ENCODE assay signal across 1 cellular context in the genomic region with DNA sequence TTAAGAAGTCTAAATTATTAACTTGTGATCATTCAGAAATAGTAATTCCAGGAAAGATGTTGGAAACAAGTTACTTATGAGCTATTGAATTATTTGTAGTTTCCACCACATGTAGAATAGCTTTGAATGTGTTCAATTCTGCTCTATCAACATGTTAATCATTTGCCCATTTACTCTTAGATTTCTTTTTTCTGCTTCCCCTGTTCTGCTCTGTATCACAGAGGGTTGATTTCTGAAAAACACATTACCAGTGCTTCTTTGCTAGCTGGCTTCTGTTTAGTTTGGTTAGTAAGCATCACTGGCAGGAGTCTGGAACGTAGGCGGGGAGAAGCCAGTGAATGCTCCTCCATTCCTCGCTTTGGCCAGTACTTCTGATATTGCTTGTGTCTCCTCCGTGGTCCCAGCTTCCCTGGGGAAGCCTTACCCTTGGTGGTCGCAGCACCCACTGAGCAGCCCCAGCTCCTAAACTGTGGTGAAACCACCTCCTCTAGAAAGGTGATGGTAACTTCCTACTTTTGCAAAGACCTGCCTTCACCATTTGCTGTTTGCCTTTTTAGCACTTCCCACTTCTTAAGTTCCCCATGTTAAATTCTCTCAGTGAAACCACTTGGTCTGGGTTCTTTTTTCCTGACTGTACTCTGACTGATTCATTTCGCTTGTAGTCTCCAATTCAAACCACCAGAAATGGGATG.
TF ChIP-seq lines count a peak whose summit lies in the region.

No MANE protein-coding gene starts in this region.

TF ChIP-seq in K562, 482 proteins besides CTCF, POLR2A, EP300 and RAD21 (continued from another document):
- TF ChIP-seq PRDM10 (IDR thresholded peaks at IDR 0.05; ENCODE audit: partially characterized antibody): peak; percentile 53
